In the genomic region with DNA sequence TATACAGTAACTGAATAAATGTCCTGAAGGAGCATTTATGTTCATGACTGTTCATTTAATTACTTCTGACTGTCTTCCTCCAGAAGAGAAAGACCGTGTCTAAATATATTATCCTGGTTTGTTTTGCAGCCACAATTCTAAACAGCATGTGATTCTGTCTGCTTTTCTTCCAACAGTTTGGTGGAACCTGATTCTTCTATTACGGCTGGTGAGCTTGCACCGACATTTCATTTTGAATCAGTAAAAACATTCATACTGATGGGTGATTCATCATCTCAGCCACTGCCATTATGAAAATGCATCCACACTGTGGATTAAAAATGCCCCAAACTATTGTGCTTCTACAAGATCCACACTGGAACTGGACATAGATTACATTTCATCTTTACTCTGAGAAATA, we compare ENCODE assay signal across 15 cellular contexts. TPM values are rescaled to one million over a fixed set of nuclear protein-coding genes. Genes with fewer than 3 reads are reported as not detected.
DNase-seq lines count a peak whose midpoint lies in the region; ATAC-seq and TF ChIP-seq lines count a peak whose summit lies in the region.
"Had no signal": no experiment of that assay in that cellular context is flagged by ENCODE, and none has a peak within 500 bp of the region (broad histone marks: within the 10 kb centered on the region; RNA-seq: fewer than 3 reads in every experiment).

No MANE protein-coding gene starts in this region.

- H3K14ac ChIP-seq in H9 (ENCODE audit: insufficient read depth, low read length), result no peak overlapping the region

- DNase-seq in heart right ventricle (no peak), right atrium auricular region (ENCODE audit: low spot score) (no peak), vagina (ENCODE audit: extremely low spot score in 2 of 2) (no peak), cerebellar cortex (ENCODE audit: low spot score) (no peak), H9 (no peak), NCI-H82 (lab: John Stamatoyannopoulos, UW) (no peak)
- DNase-seq: activated CD8-positive, alpha-beta memory T cell treated with anti-CD3 and anti-CD28 coated beads, Interleukin-2, amount 50 U/mL, for 4 hours; effector memory CD4-positive, alpha-beta T cell; head of caudate nucleus; left lung; NCI-H2171; SIG-M5 had no signal

- intact Hi-C loops in heart right ventricle (cut with DNase I), result loop anchor here in 1 of 10 donors (10.0 kb wide), 1 partner anchor 56 kb away; no protein-coding TSS in a partner anchor
- intact Hi-C loops in vagina (cut with DNase I), result no loop called here

- H2AK5ac ChIP-seq in H9 (ENCODE audit: insufficient read length, low read length), result no peak overlapping the region

- H3K27ac Mint-ChIP-seq in nephron (peak overlapping the region; percentile 83 to 98 (median 95)), H9 (0 out of 7 replicates have a peak overlapping the region, but pooled peaks of 1 of the 3 experiments have one; percentile 40)

- H3K4me3 ChIP-seq in heart right ventricle (no peak overlapping the region), right atrium auricular region (no peak overlapping the region), vagina (no peak overlapping the region)
- H3K4me3 ChIP-seq: left lung had no signal

- no peak overlapping the region for H2BK20ac ChIP-seq in H9 (ENCODE audit: low read depth, low read length, poor library complexity, severe bottlenecking)

- H3K23ac ChIP-seq in H9 (ENCODE audit: insufficient read length, low read depth, low read length), result no peak overlapping the region

- no peak overlapping the region for H4K91ac ChIP-seq in H9 (ENCODE audit: insufficient read length, low read depth, low read length)

- H3K9me3 ChIP-seq in heart right ventricle (no peaks in the 10 kb centered on the region), right atrium auricular region (no peaks in the 10 kb centered on the region), vagina (no peaks in the 10 kb centered on the region), H9 (ENCODE audit: control insufficient read depth, low read depth, low read length) (no peaks in the 10 kb centered on the region)
- H3K9me3 ChIP-seq: left lung had no signal

- peaks cover 0 to 81% (median 13%) of the 10 kb centered on the region in 9 donors for H3K36me3 ChIP-seq in heart right ventricle
- peaks cover 43% of the 10 kb centered on the region for H3K36me3 ChIP-seq in right atrium auricular region
- H3K36me3 ChIP-seq in vagina, result peaks cover 0 to 30% of the 10 kb centered on the region in 2 donors

- no peak overlapping the region for H3K4ac ChIP-seq in H9 (ENCODE audit: low read depth, low read length)

- no peak overlapping the region for H3K9ac ChIP-seq in H9 (ENCODE audit: extremely low read depth, insufficient read length, low read length)

- TF ChIP-seq POLR2A in vagina (IDR thresholded peaks at IDR 0.05), result no peak

- H3K56ac ChIP-seq in H9 (ENCODE audit: insufficient read length, low read depth, low read length), result no peak overlapping the region

- no peak overlapping the region for H2BK5ac ChIP-seq in H9 (ENCODE audit: insufficient read length, low read length)

- H3K27me3 ChIP-seq in heart right ventricle (no peaks in the 10 kb centered on the region), right atrium auricular region (no peaks in the 10 kb centered on the region), vagina (no peaks in the 10 kb centered on the region), H9 (ENCODE audit: insufficient read depth, low read length) (no peaks in the 10 kb centered on the region)
- H3K27me3 ChIP-seq: left lung had no signal

- peaks cover 44% of the 10 kb centered on the region for H3K4me1 Mint-ChIP-seq in nephron
- H3K4me1 Mint-ChIP-seq in H9, result no peaks in the 10 kb centered on the region

- H3K27ac ChIP-seq in heart right ventricle, result peak overlapping the region in 7 of 10 donors; percentile 18 to 93 (median 66)
- peak overlapping the region in 1 of 2 donors; percentile 55 for H3K27ac ChIP-seq in right atrium auricular region
- peak overlapping the region; percentile 43 for H3K27ac ChIP-seq in cingulate gyrus (ENCODE audit: low read depth, low read length)
- peak overlapping the region; percentile 89 for H3K27ac ChIP-seq in vagina
- H3K27ac ChIP-seq in H9 (ENCODE audit: insufficient read length, low read depth, low read length), result no peak overlapping the region

- no peak overlapping the region for H2BK12ac ChIP-seq in H9 (ENCODE audit: insufficient read length, low read depth, low read length)

- no peak overlapping the region for H3K4me2 ChIP-seq in H9 (ENCODE audit: insufficient read depth, insufficient read length, low read length)

- no peak for ATAC-seq in heart right ventricle
- ATAC-seq: left lung had no signal

- no peak overlapping the region for H2BK15ac ChIP-seq in H9 (ENCODE audit: low read depth, low read length)

- H2AFZ ChIP-seq in H9 (ENCODE audit: low read length), result no peak overlapping the region

- no peak overlapping the region for H3T11ph ChIP-seq in H9 (ENCODE audit: low read length)

- no peak overlapping the region for H4K5ac ChIP-seq in H9 (ENCODE audit: insufficient read length, low read depth, low read length)

- no peaks in the 10 kb centered on the region for H3K9me3 Mint-ChIP-seq in nephron
- H3K9me3 Mint-ChIP-seq in H9, result peaks cover 0 to 9% of the 10 kb centered on the region in 2 experiments; a peak in 1 of 5 replicates
- H3K9me3 Mint-ChIP-seq: neural crest cell had no signal

- H4K20me1 ChIP-seq in H9 (ENCODE audit: control insufficient read depth, insufficient read depth, insufficient read length), result no peaks in the 10 kb centered on the region

- H3K23me2 ChIP-seq in H9 (ENCODE audit: insufficient read length, low read depth, low read length, poor library complexity, severe bottlenecking), result no peaks in the 10 kb centered on the region

- H4K8ac ChIP-seq in H9 (replicated peaks; ENCODE audit: insufficient read length, low read depth, low read length), result no peak overlapping the region

- no peaks in the 10 kb centered on the region for H3K79me1 ChIP-seq in H9 (ENCODE audit: insufficient read depth, low read depth, low read length, poor library complexity, severe bottlenecking)

- no peak overlapping the region for H2BK120ac ChIP-seq in H9 (ENCODE audit: low read depth, low read length, poor library complexity, severe bottlenecking)

- no peak overlapping the region for H3K18ac ChIP-seq in H9 (ENCODE audit: insufficient read length, low read depth, low read length)

- H3K79me2 ChIP-seq in H9 (ENCODE audit: insufficient read depth, low read length), result 0 out of 2 replicates have a peak, but pooled peaks cover 2% of the 10 kb centered on the region

- 81 to 92% methylated on average over 3 of the region's 3 CpGs for WGBS in heart right ventricle, 2 donors
- no CpG with 5 or more reads among the region's 3 CpGs for whole genome bisulfite sequencing in H9 (ENCODE audit: extremely low coverage, insufficient read length, low lambda C conversion rate)

- no peaks in the 10 kb centered on the region for H3K27me3 Mint-ChIP-seq in nephron (ENCODE audit: low read depth)
- no peaks in the 10 kb centered on the region for H3K27me3 Mint-ChIP-seq in H9 (ENCODE audit: low read depth)

- H3K4me3 Mint-ChIP-seq in nephron (no peak overlapping the region), H9 (no peak overlapping the region)
- H3K4me3 Mint-ChIP-seq: neural crest cell had no signal

- H3K4me1 ChIP-seq in heart right ventricle (peaks cover 8 to 82% (median 52%) of the 10 kb centered on the region in 9 donors), right atrium auricular region (peaks cover 3 to 50% of the 10 kb centered on the region in 2 donors), vagina (peaks cover 67% of the 10 kb centered on the region), H9 (ENCODE audit: insufficient read depth, low read length) (no peaks in the 10 kb centered on the region)

- no peak for TF ChIP-seq CTCF in heart right ventricle (IDR thresholded peaks at IDR 0.05)
- no peak for TF ChIP-seq CTCF in right atrium auricular region (IDR thresholded peaks at IDR 0.05)
- TF ChIP-seq CTCF in nephron (IDR thresholded peaks at IDR 0.05; ENCODE audit: unreplicated experiment in 3 of 3), result no peak
- no peak for TF ChIP-seq CTCF in vagina (IDR thresholded peaks at IDR 0.05)
- TF ChIP-seq CTCF in H9 (conservative IDR thresholded peaks at IDR 0.05), result no peak

- H3K36me3 Mint-ChIP-seq in nephron (ENCODE audit: low read depth) (peaks cover 81% of the 10 kb centered on the region), H9 (ENCODE audit: insufficient read depth in 1 of 3, low read depth in 3 of 3) (peaks cover 66 to 99% (median 99%) of the 10 kb centered on the region in 3 experiments)

RNA-seq across cellular contexts. Expression of gene KNOP1, which starts 16.9 kb away (rescaled TPM):
- total RNA-seq in heart right ventricle, result 10 to 100 TPM in 1 of 10 donors, 1 to 10 TPM in 9; 4.5 to 10.2 (median 6.5) TPM
- 10 to 100 TPM in 1 of 2 donors, 1 to 10 TPM in 1; 6.5 to 25.7 TPM for polyA plus RNA-seq in heart right ventricle
- 1 to 10 TPM; 4.1 to 5.4 TPM for total RNA-seq in right atrium auricular region
- 7.9 TPM for total RNA-seq in vagina
- 88.4 and 93.9 TPM in 2 replicates for total RNA-seq in H9 (2021)

RNA-seq across cellular contexts. Expression of gene IQCK, which starts 17.0 kb away (rescaled TPM):
- total RNA-seq in heart right ventricle (10 to 100 TPM in 2 of 10 donors, 1 to 10 TPM in 8; 5.5 to 11.7 (median 7.4) TPM), right atrium auricular region (10 to 100 TPM in 1 of 2 donors, 1 to 10 TPM in 1; 7.5 to 14.4 TPM), vagina (19.2 TPM), H9 (2021) (5.8 and 9.0 TPM in 2 replicates)
- polyA plus RNA-seq in heart right ventricle, result 1 to 10 TPM; 7.3 to 9.8 TPM
